In the genomic region with DNA sequence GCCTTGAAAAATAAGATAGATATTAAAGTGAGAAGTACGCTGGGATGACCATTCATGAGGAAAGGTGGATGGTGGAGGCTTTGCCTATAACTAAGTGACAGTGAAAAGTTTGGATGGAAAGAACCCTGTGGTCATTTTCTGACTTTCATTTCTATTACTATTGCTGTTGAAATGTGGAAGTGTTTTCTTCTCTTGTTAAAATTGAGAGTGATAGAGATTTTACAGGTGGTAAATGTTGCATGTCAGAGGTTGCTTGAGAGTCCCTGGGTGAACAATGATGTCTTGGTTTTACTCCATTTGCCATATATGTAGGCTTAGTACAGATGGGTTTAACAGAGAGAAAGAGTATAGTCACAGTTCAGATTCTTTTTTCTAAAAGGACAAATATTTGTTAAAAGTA, we compare ENCODE assay signal across 13 cellular contexts. TPM values are rescaled to one million over a fixed set of nuclear protein-coding genes. Genes with fewer than 3 reads are reported as not detected.
DNase-seq lines count a peak whose midpoint lies in the region; ATAC-seq and FAIRE-seq lines count a peak whose summit lies in the region.
"Had no signal": no experiment of that assay in that cellular context is flagged by ENCODE, and none has a peak within 500 bp of the region (broad histone marks: within the 10 kb centered on the region; RNA-seq: fewer than 3 reads in every experiment).

No MANE protein-coding gene starts in this region.

- H3K4me3 Mint-ChIP-seq in activated CD4-positive, alpha-beta memory T cell treated with anti-CD3 and anti-CD28 coated beads for 36 hours: no peak overlapping the region
- H3K4me3 Mint-ChIP-seq: IgD-negative memory B cell had no signal

- intact Hi-C loops in activated CD4-positive, alpha-beta memory T cell treated with anti-CD3 and anti-CD28 coated beads for 36 hours (cut with micrococcal nuclease): loop anchor here (2.0 to 5.0 kb wide), 2 partner anchors 17 to 57 kb away; no protein-coding TSS in a partner anchor

- no peak for FAIRE-seq in HTR-8/SVneo (lab: Jason Lieb, UNC)

- POLR2A ChIA-PET in activated CD4-positive, alpha-beta memory T cell treated with anti-CD3 and anti-CD28 coated beads for 36 hours (lab: Charles Lee): no interaction called here

- H3K36me3 Mint-ChIP-seq in activated CD4-positive, alpha-beta memory T cell treated with anti-CD3 and anti-CD28 coated beads for 36 hours: no peaks in the 10 kb centered on the region

- DNase-seq in HTR-8/SVneo (ENCODE audit: insufficient read length, low spot score) (no peak), NCI-H524 (lab: John Stamatoyannopoulos, UW) (no peak), DMS 273 treated with DMSO at 0.1 percent for 48 hours (lab: John Stamatoyannopoulos, UW) (no peak)
- DNase-seq in activated CD4-positive, alpha-beta memory T cell treated with anti-CD3 and anti-CD28 coated beads for 36 hours: no peak
- DNase-seq: C1 segment of cervical spinal cord, kidney glomerular epithelial cell, NCI-H446 treated with DMSO at 0.1 percent for 48 hours, SK-N-SH had no signal

- no peak overlapping the region for H3K27ac Mint-ChIP-seq in activated CD4-positive, alpha-beta memory T cell treated with anti-CD3 and anti-CD28 coated beads for 36 hours

- peak; percentile 78 for ATAC-seq in GM18499 (IDR thresholded peaks at IDR 0.05; ENCODE audit: insufficient read depth, unreplicated experiment)
- peak; percentile 66 for ATAC-seq in GM19397 (IDR thresholded peaks at IDR 0.05; ENCODE audit: unreplicated experiment)
- ATAC-seq in HG02884 (IDR thresholded peaks at IDR 0.05; ENCODE audit: unreplicated experiment): peak; percentile 82
- ATAC-seq in HG03575 (IDR thresholded peaks at IDR 0.05; ENCODE audit: extremely low read depth, insufficient number of reproducible peaks, low FRiP score, unreplicated experiment): peak; percentile 72

- H3K4me1 Mint-ChIP-seq in activated CD4-positive, alpha-beta memory T cell treated with anti-CD3 and anti-CD28 coated beads for 36 hours (ENCODE audit: low read depth): peaks cover 70% of the 10 kb centered on the region

- no peaks in the 10 kb centered on the region for H3K27me3 Mint-ChIP-seq in activated CD4-positive, alpha-beta memory T cell treated with anti-CD3 and anti-CD28 coated beads for 36 hours
- H3K27me3 Mint-ChIP-seq: IgD-negative memory B cell had no signal

- CTCF ChIA-PET in activated CD4-positive, alpha-beta memory T cell treated with anti-CD3 and anti-CD28 coated beads for 36 hours (lab: Charles Lee): no interaction called here

- H3K9me3 Mint-ChIP-seq in activated CD4-positive, alpha-beta memory T cell treated with anti-CD3 and anti-CD28 coated beads for 36 hours: no peaks in the 10 kb centered on the region
- H3K9me3 Mint-ChIP-seq: IgD-negative memory B cell had no signal

RNA-seq across cellular contexts. Expression of a gene that starts 18.4 kb away (rescaled TPM):
- total RNA-seq in activated CD4-positive, alpha-beta memory T cell treated with anti-CD3 and anti-CD28 coated beads for 36 hours: 10 to 100 TPM; 21.3 to 24.0 TPM
